ENCODE assay signal across 7 cellular contexts in the genomic region with DNA sequence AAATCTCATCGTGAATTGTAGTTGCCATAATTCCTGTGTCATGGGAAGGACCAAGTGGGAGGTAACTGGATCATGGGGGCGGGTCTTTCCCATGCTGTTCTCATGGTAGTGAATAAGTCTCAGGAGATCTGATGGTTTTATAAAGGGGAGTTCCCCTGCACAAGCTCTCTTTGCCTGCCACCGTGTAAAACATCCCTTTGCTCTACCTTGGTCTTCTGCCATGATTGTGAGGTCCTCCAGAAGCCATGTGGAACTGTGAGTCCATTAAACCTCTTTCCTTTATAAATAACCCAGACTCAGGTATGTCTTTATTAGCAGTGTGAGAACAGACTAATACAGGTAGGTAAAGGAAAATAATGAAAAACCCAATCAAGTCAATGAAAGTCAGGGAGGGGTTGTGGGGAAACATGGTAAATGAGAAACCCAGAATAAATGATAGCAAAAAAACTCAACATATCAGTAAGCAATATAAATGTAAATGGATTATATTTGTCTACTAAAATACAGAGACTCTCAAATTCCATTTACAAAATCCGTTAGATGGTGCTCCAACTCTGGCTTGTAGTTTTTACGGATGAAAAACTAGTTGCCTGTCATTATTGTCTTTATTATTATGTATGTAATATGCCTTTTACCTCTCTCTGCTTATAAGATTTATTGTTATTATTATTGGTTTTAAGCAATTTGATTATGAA.
"Had no signal": no experiment of that assay in that cellular context is flagged by ENCODE, and none has a peak within 500 bp of the region (broad histone marks: within the 10 kb centered on the region; RNA-seq: fewer than 3 reads in every experiment).

No MANE protein-coding gene starts in this region.

- H3K27ac ChIP-seq: HL-60, KMS-11 had no signal

- ATAC-seq: HepG2 had no signal

- H3K9ac ChIP-seq: KMS-11 had no signal

- DNase-seq: IMR-90, KBM-7, KG1 had no signal

- FAIRE-seq: HepG2, HTR-8/SVneo had no signal

- H3K4me2 ChIP-seq: KMS-11 had no signal
